ENCODE assay signal across 1 cellular context in the genomic region with DNA sequence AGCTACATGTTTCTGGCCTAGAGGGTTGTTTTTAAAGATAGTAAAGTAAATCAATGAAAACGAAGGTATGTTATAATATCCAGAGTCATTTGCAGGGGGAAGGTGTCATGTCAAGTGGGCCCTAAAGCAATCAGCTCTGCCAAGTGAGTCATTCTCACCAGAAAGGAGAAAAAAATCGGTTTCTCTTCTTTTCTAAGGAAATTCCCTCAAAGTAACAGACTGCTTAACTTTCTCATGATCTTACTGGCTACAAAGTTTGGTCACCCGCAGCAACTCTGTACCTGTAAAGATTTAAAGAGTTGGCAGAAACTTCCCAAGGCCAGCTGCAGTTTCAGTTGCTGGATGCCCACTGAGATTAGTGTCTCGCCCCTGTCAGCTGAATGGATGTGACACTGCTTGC.
TF ChIP-seq lines count a peak whose summit lies in the region.

No MANE protein-coding gene starts in this region.

TF ChIP-seq in endothelial cell of umbilical vein, 7 proteins besides CTCF, POLR2A, EP300 and RAD21 (continued from another document):
- TF ChIP-seq POLR2AphosphoS5 (IDR thresholded peaks at IDR 0.05; ENCODE audit: insufficient read depth, low read depth, low read length) (no peak), EZH2 (IDR thresholded peaks at IDR 0.05; ENCODE audit: borderline replicate concordance, low read depth, low read length, severe bottlenecking) (no peak), JUN (IDR thresholded peaks at IDR 0.05; ENCODE audit: borderline replicate concordance, insufficient read depth, insufficient read length, low read depth) (no peak)
- TF ChIP-seq, protein P1, sequence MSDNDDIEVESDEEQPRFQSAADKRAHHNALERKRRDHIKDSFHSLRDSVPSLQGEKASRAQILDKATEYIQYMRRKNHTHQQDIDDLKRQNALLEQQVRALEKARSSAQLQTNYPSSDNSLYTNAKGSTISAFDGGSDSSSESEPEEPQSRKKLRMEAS (IDR thresholded peaks at IDR 0.05; ENCODE audit: insufficient read depth, insufficient read length), result no peak
